Comparison of ENCODE assay signal across 20 cellular contexts in genomic region chr4:85740431-85740861, GRCh38.
DNase-seq lines count a peak whose midpoint lies in the region; ATAC-seq and TF ChIP-seq lines count a peak whose summit lies in the region.
"Had no signal": no experiment of that assay in that cellular context is flagged by ENCODE, and none has a peak within 500 bp of the region (broad histone marks: within the 10 kb centered on the region; RNA-seq: fewer than 3 reads in every experiment).

No MANE protein-coding gene starts in this region.

- no peak overlapping the region for H3K9ac ChIP-seq in SK-N-SH
- peak overlapping the region; percentile 13 for H3K9ac ChIP-seq in skeletal muscle satellite cell (ENCODE audit: low read depth, low read length)
- H3K9ac ChIP-seq: parathyroid adenoma had no signal

- CTCF ChIA-PET in SK-N-SH (lab: Yijun Ruan, JAX) = interaction anchor here (0.9 to 1.5 kb wide), 3 partner anchors 56 to 592 kb away, joined by 3 read pairs; no protein-coding TSS in a partner anchor

- H4K20me1 ChIP-seq in SK-N-SH (ENCODE audit: insufficient read depth) = no peaks in the 10 kb centered on the region

- no peaks in the 10 kb centered on the region for H3K27me3 ChIP-seq in SK-N-SH (ENCODE audit: insufficient read depth)
- no peaks in the 10 kb centered on the region for H3K27me3 ChIP-seq in dorsolateral prefrontal cortex
- H3K27me3 ChIP-seq in skeletal muscle satellite cell (ENCODE audit: control insufficient read depth, insufficient read depth, low read length) = no peaks in the 10 kb centered on the region
- H3K27me3 ChIP-seq: BE2C, testis had no signal

- H3K4me1 ChIP-seq in SK-N-SH (ENCODE audit: control insufficient read depth in 1 of 2, insufficient read depth in 2 of 2, low read depth in 1 of 2, low read length in 1 of 2) (peaks cover 0 to 4% of the 10 kb centered on the region in 2 experiments; a peak in 2 of 4 replicates), skeletal muscle satellite cell (ENCODE audit: control insufficient read depth, insufficient read depth, low read length) (peaks cover 60% of the 10 kb centered on the region)
- H3K4me1 ChIP-seq: parathyroid adenoma had no signal

- H3K4me2 ChIP-seq in SK-N-SH (no peak overlapping the region), skeletal muscle satellite cell (ENCODE audit: low read length) (peak overlapping the region; percentile 16)

- peaks cover 7% of the 10 kb centered on the region for H3F3A ChIP-seq in SK-N-SH (replicated peaks; ENCODE audit: insufficient read depth)

- peaks cover 30 to 73% (median 72%) of the 10 kb centered on the region in 3 donors for H3K4me1 Mint-ChIP-seq in IgD-negative memory B cell

- H3K27ac Mint-ChIP-seq in IgD-negative memory B cell = peak overlapping the region in 2 of 3 donors; percentile 63 to 87

- no peak for TF ChIP-seq CTCF in SK-N-SH (IDR thresholded peaks at IDR 0.05)
- no peak for TF ChIP-seq CTCF in dorsolateral prefrontal cortex (IDR thresholded peaks at IDR 0.05 in 54 of 56, conservative IDR thresholded peaks at IDR 0.05 in 2 of 56; ENCODE audit: low read depth in 1 of 56, partially characterized antibody in 56 of 56)

- no peaks in the 10 kb centered on the region for H3K9me2 ChIP-seq in SK-N-SH

- 42% methylated on average over 5 of the region's 5 CpGs for WGBS in SK-N-SH (ENCODE audit: low lambda C conversion rate)

- no peak for DNase-seq in SK-N-SH
- no peak for DNase-seq in dorsolateral prefrontal cortex
- no peak for DNase-seq in DMS79 treated with DMSO at 0.1 percent for 48 hours (lab: John Stamatoyannopoulos, UW)
- DNase-seq in caudate nucleus (lab: John Stamatoyannopoulos, UW) = no peak
- DNase-seq: BE2C; GDM1; glutamatergic neuron; KBM-7; NCI-H1417; stimulated activated CD4-positive, alpha-beta T cell treated with anti-CD3 and anti-CD28 coated beads, Interleukin-4, amount 100 ng/mL, for 4 hours; stimulated activated CD8-positive, alpha-beta memory T cell treated with anti-CD3 and anti-CD28 coated beads, Interleukin-4, amount 100 ng/mL, for 48 hours; testis had no signal

- no peaks in the 10 kb centered on the region for H3K9me3 ChIP-seq in SK-N-SH
- no peaks in the 10 kb centered on the region for H3K9me3 ChIP-seq in skeletal muscle satellite cell (replicated peaks; ENCODE audit: low read length)
- H3K9me3 ChIP-seq: BE2C, testis had no signal

- POLR2A ChIA-PET in SK-N-SH (lab: Yijun Ruan, JAX) = no interaction called here

- H3K4me3 Mint-ChIP-seq in IgD-negative memory B cell = peak overlapping the region in 1 of 4 donors; percentile 70

- H3K36me3 ChIP-seq in SK-N-SH (replicated peaks in 1 of 2; ENCODE audit: control insufficient read depth in 1 of 2, insufficient read depth in 2 of 2, low read length in 1 of 2) = no peaks in the 10 kb centered on the region
- H3K36me3 ChIP-seq in skeletal muscle satellite cell (ENCODE audit: insufficient read depth, low read length) = no peaks in the 10 kb centered on the region
- H3K36me3 ChIP-seq: BE2C had no signal

- no peak for TF ChIP-seq RAD21 in SK-N-SH (IDR thresholded peaks at IDR 0.05; ENCODE audit: low read length)

- no peaks in the 10 kb centered on the region for H3K27me3 Mint-ChIP-seq in IgD-negative memory B cell

- no peak for TF ChIP-seq EP300 in SK-N-SH (IDR thresholded peaks at IDR 0.05; ENCODE audit: borderline replicate concordance in 1 of 2, low read depth in 1 of 2, low read length in 1 of 2)

- peak overlapping the region; percentile 20; the same call in 1 of the 2 replicates for H2AFZ ChIP-seq in SK-N-SH (ENCODE audit: low read depth)
- H2AFZ ChIP-seq: parathyroid adenoma had no signal

- peak overlapping the region in 1 of 2 experiments; percentile 33; a peak in 2 of 4 replicates for H3K27ac ChIP-seq in SK-N-SH (ENCODE audit: low read depth in 2 of 2, low read length in 1 of 2)
- H3K27ac ChIP-seq in dorsolateral prefrontal cortex = peak overlapping the region in 36 of 59 donors; percentile 2 to 87 (median 70)
- no peak overlapping the region for H3K27ac ChIP-seq in caudate nucleus (ENCODE audit: low read depth, low read length)
- H3K27ac ChIP-seq: HL-60, parathyroid adenoma, testis had no signal

- intact Hi-C loops in dorsolateral prefrontal cortex (cut with DNase I) = loop anchor here in 1 of 2 donors (10.0 kb wide), 1 partner anchor 656 kb away; no protein-coding TSS in a partner anchor

- ATAC-seq in GM18873 (IDR thresholded peaks at IDR 0.05; ENCODE audit: low FRiP score, unreplicated experiment) = no peak
- ATAC-seq: activated CD4-positive, CD25-positive, alpha-beta regulatory T cell treated with anti-CD3 and anti-CD28 coated beads, Interleukin-2, amount 50 U/mL, for 24 hours; Right ventricle myocardium inferior had no signal

- no peaks in the 10 kb centered on the region for H3K79me2 ChIP-seq in SK-N-SH (ENCODE audit: insufficient read depth)
- H3K79me2 ChIP-seq: parathyroid adenoma had no signal

- H3K36me3 Mint-ChIP-seq in IgD-negative memory B cell = peaks cover 3% of the 10 kb centered on the region

- H3K4me3 ChIP-seq in SK-N-SH (ENCODE audit: low read depth in 2 of 2, low read length in 1 of 2) = no peak overlapping the region
- H3K4me3 ChIP-seq in dorsolateral prefrontal cortex = no peak overlapping the region
- no peak overlapping the region for H3K4me3 ChIP-seq in skeletal muscle satellite cell (ENCODE audit: low read length)
- H3K4me3 ChIP-seq: skin epidermis, testis had no signal

- peaks cover 0 to 2% (median 0%) of the 10 kb centered on the region in 3 donors for H3K9me3 Mint-ChIP-seq in IgD-negative memory B cell

TF ChIP-seq in SK-N-SH, 30 proteins besides CTCF, POLR2A, EP300 and RAD21:
- TF ChIP-seq, protein P1, sequence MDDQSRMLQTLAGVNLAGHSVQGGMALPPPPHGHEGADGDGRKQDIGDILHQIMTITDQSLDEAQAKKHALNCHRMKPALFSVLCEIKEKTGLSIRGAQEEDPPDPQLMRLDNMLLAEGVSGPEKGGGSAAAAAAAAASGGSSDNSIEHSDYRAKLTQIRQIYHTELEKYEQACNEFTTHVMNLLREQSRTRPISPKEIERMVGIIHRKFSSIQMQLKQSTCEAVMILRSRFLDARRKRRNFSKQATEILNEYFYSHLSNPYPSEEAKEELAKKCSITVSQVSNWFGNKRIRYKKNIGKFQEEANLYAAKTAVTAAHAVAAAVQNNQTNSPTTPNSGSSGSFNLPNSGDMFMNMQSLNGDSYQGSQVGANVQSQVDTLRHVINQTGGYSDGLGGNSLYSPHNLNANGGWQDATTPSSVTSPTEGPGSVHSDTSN (IDR thresholded peaks at IDR 0.05) = no peak
- 0 out of 2 replicates have a peak, but pooled peaks have one; percentile 10 for TF ChIP-seq FOSL2 (IDR thresholded peaks at IDR 0.05; ENCODE audit: borderline replicate concordance, low read depth)
- no peak for TF ChIP-seq MEF2A (IDR thresholded peaks at IDR 0.05; ENCODE audit: borderline replicate concordance, low read depth)
- TF ChIP-seq GATA2 (CRISPR knock-in tag; IDR thresholded peaks at IDR 0.05) = no peak
TF ChIP-seq in SK-N-SH: peak in this region for 1.
